In the genomic region with DNA sequence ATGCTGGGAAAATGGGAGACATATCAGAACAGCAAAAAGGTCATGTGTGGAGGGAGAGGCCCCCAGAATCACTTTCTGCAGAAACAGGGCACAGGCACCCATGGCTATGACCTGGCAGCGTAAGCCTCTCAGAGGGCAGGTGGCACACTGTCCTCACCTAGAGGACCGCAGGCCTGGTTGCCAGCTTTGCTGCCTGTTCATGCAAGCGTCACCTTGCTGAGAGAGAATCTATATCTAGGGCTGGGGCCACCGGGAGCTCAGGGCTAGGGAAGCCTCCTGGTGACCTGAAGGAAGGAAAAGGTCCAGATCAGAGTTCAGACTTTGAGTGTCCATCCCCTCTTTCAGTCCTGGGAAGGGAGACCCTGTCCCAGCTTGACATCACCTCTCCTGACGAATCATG, we compare ENCODE assay signal across 14 cellular contexts.
DNase-seq lines count a peak whose midpoint lies in the region; ATAC-seq, FAIRE-seq and TF ChIP-seq lines count a peak whose summit lies in the region.
"Had no signal": no experiment of that assay in that cellular context is flagged by ENCODE, and none has a peak within 500 bp of the region (broad histone marks: within the 10 kb centered on the region; RNA-seq: fewer than 3 reads in every experiment).

No MANE protein-coding gene starts in this region.

- no peaks in the 10 kb centered on the region for H3K4me1 ChIP-seq in RWPE2 (ENCODE audit: insufficient read depth, poor library complexity, severe bottlenecking)
- no peaks in the 10 kb centered on the region for H3K4me1 ChIP-seq in kidney (ENCODE audit: control insufficient read depth in 1 of 2, insufficient read depth in 1 of 2, low read depth in 1 of 2, low read length in 2 of 2)

- H3K9me3 ChIP-seq in RWPE2 (ENCODE audit: severe bottlenecking): no peaks in the 10 kb centered on the region
- no peaks in the 10 kb centered on the region for H3K9me3 ChIP-seq in kidney (ENCODE audit: control insufficient read depth in 1 of 2, low read length in 2 of 2)

- TF ChIP-seq CTCF in RWPE2 (IDR thresholded peaks at IDR 0.05; ENCODE audit: poor library complexity, severe bottlenecking): no peak
- no peak for TF ChIP-seq CTCF in kidney (IDR thresholded peaks at IDR 0.05; ENCODE audit: borderline replicate concordance, extremely low read depth, insufficient read depth)
- TF ChIP-seq CTCF in osteocyte (IDR thresholded peaks at IDR 0.05): no peak

- H3K36me3 ChIP-seq in RWPE2 (ENCODE audit: low read depth): no peaks in the 10 kb centered on the region
- H3K36me3 ChIP-seq in kidney (ENCODE audit: control insufficient read depth in 1 of 2, insufficient read depth in 2 of 2, low read length in 2 of 2): no peaks in the 10 kb centered on the region

- no peak overlapping the region for H3K27ac ChIP-seq in RWPE2 (ENCODE audit: poor library complexity, severe bottlenecking)
- no peak overlapping the region for H3K27ac ChIP-seq in kidney (ENCODE audit: low read depth in 2 of 2, low read length in 2 of 2)

- no peak for FAIRE-seq in kidney (lab: Jason Lieb, UNC)

- H3K4me3 Mint-ChIP-seq in osteocyte (ENCODE audit: unreplicated experiment): no peak overlapping the region
- H3K4me3 Mint-ChIP-seq: B cell; CD4-positive, alpha-beta T cell; HFFc6 had no signal

- no peaks in the 10 kb centered on the region for H3K9me3 Mint-ChIP-seq in osteocyte (ENCODE audit: unreplicated experiment)
- H3K9me3 Mint-ChIP-seq: CD4-positive, alpha-beta T cell; HFFc6 had no signal

- DNase-seq in activated CD8-positive, alpha-beta memory T cell treated with anti-CD3 and anti-CD28 coated beads, Interleukin-2, amount 50 U/mL, for 48 hours: peak; percentile 35
- DNase-seq in activated CD8-positive, alpha-beta memory T cell treated with anti-CD3 and anti-CD28 coated beads for 24 hours: no peak
- DNase-seq in RWPE2 (ENCODE audit: low spot score) (peak; percentile 22), kidney (peak; percentile 52), osteocyte (ENCODE audit: extremely low spot score, unreplicated experiment) (peak; percentile 77), NCI-H2227 treated with DMSO at 0.1 percent for 48 hours (lab: John Stamatoyannopoulos, UW) (no peak)
- DNase-seq: C1 segment of cervical spinal cord, DMS79 treated with DMSO at 0.1 percent for 48 hours, HCEC 1CT had no signal

- H3K27me3 Mint-ChIP-seq in osteocyte (ENCODE audit: unreplicated experiment): no peaks in the 10 kb centered on the region
- H3K27me3 Mint-ChIP-seq: B cell; CD4-positive, alpha-beta T cell had no signal

- no peaks in the 10 kb centered on the region for H3K36me3 Mint-ChIP-seq in osteocyte (ENCODE audit: unreplicated experiment)

- intact Hi-C loops in kidney (cut with DNase I): no loop called here

- H3K4me3 ChIP-seq in RWPE2 (ENCODE audit: severe bottlenecking) (no peak overlapping the region), kidney (ENCODE audit: low read length in 2 of 2) (no peak overlapping the region)

- ATAC-seq in RWPE2 (ENCODE audit: low read depth): no peak
- ATAC-seq in GM19452 (IDR thresholded peaks at IDR 0.05; ENCODE audit: unreplicated experiment): no peak
- ATAC-seq in GM18520 (IDR thresholded peaks at IDR 0.05; ENCODE audit: unreplicated experiment): no peak

- no peaks in the 10 kb centered on the region for H3K4me1 Mint-ChIP-seq in osteocyte (ENCODE audit: unreplicated experiment)

- H3K27me3 ChIP-seq in RWPE2 (ENCODE audit: insufficient read depth, poor library complexity, severe bottlenecking): no peaks in the 10 kb centered on the region

- no peak overlapping the region for H3K9ac ChIP-seq in kidney (ENCODE audit: low read length in 2 of 2)

- H3K27ac Mint-ChIP-seq in osteocyte (ENCODE audit: unreplicated experiment): no peak overlapping the region
- H3K27ac Mint-ChIP-seq: B cell; CD4-positive, alpha-beta T cell; HFFc6 had no signal

Comparison
In these comparisons a context has a peak if more than half of its experiments do, and no peak if none do; other contexts are left out.
1. DNase-seq: peak in activated CD8-positive, alpha-beta memory T cell treated with anti-CD3 and anti-CD28 coated beads, Interleukin-2, amount 50 U/mL, for 48 hours (single experiment), RWPE2 (single experiment), kidney (single experiment) and osteocyte (single experiment); none in activated CD8-positive, alpha-beta memory T cell treated with anti-CD3 and anti-CD28 coated beads for 24 hours (single experiment) and NCI-H2227 treated with DMSO at 0.1 percent for 48 hours (single experiment).